Comparison of ENCODE assay signal across 20 cellular contexts in genomic region chr20:47233333-47234188, GRCh38.
DNase-seq lines count a peak whose midpoint lies in the region; ATAC-seq and TF ChIP-seq lines count a peak whose summit lies in the region.
"Had no signal": no experiment of that assay in that cellular context is flagged by ENCODE, and none has a peak within 500 bp of the region (broad histone marks: within the 10 kb centered on the region; RNA-seq: fewer than 3 reads in every experiment).

No MANE protein-coding gene starts in this region.

- H3K9me2 ChIP-seq in SK-N-SH, result no peaks in the 10 kb centered on the region

- H3K27me3 ChIP-seq in SK-N-SH (ENCODE audit: insufficient read depth) (no peaks in the 10 kb centered on the region), psoas muscle (ENCODE audit: insufficient read depth in 3 of 3, low read length in 2 of 3) (no peaks in the 10 kb centered on the region)
- H3K27me3 ChIP-seq: esophagus muscularis mucosa had no signal

- DNase-seq in SK-N-SH (no peak), activated B cell treated with CpG ODN at 0.5 μM for 24 hours (no peak), fibroblast of villous mesenchyme (ENCODE audit: low read depth) (peak; percentile 45), stromal cell of bone marrow (ENCODE audit: low read depth) (peak; percentile 88), NCI-H526 treated with DMSO at 0.1 percent for 48 hours (lab: John Stamatoyannopoulos, UW) (no peak), NCI-H2081 (lab: John Stamatoyannopoulos, UW) (no peak), psoas muscle (no peak)
- DNase-seq: 8988T; activated CD4-positive, alpha-beta T cell treated with anti-CD3 and anti-CD28 coated beads for 36 hours; activated T-cell treated with anti-CD3 and anti-CD28 coated beads, Interleukin-2, amount 50 U/mL, for 24 hours; aorta; GF-D8; naive thymus-derived CD4-positive, alpha-beta T cell; NCI-H1930; NCI-H774; retina; RPMI8226 had no signal

- WGBS in SK-N-SH (ENCODE audit: low lambda C conversion rate), result 96% methylated on average over 9 of the region's 9 CpGs
- 94 to 97% (median 95%) methylated on average over 9 of the region's 9 CpGs for WGBS in psoas muscle, 3 donors

- H3K9me3 Mint-ChIP-seq in activated B cell treated with CpG ODN at 0.5 μM for 24 hours, result no peaks in the 10 kb centered on the region
- H3K9me3 Mint-ChIP-seq: activated T-cell treated with anti-CD3 and anti-CD28 coated beads, Interleukin-2, amount 50 U/mL, for 24 hours; T-helper 1 cell treated with Interleukin-12 subunit alpha and Interleukin-12 subunit beta and Interleukin-4 antibody, amounts not matched to agents 30 μg/mL and 1 μg/mL, for 36 hours had no signal

- H3K4me3 ChIP-seq in SK-N-SH (ENCODE audit: low read depth in 2 of 2, low read length in 1 of 2) (no peak overlapping the region), fibroblast of villous mesenchyme (ENCODE audit: low read depth, low read length) (no peak overlapping the region), psoas muscle (no peak overlapping the region)
- H3K4me3 ChIP-seq: esophagus muscularis mucosa had no signal

- no peaks in the 10 kb centered on the region for H3K9me3 ChIP-seq in SK-N-SH
- no peaks in the 10 kb centered on the region for H3K9me3 ChIP-seq in psoas muscle
- H3K9me3 ChIP-seq: esophagus muscularis mucosa had no signal

- no peak overlapping the region for H3K27ac ChIP-seq in SK-N-SH (ENCODE audit: low read depth in 2 of 2, low read length in 1 of 2)
- no peak overlapping the region for H3K27ac ChIP-seq in psoas muscle
- H3K27ac ChIP-seq: esophagus muscularis mucosa had no signal

- no peak overlapping the region for H3K4me2 ChIP-seq in SK-N-SH

- no peak for TF ChIP-seq EP300 in SK-N-SH (IDR thresholded peaks at IDR 0.05; ENCODE audit: borderline replicate concordance in 1 of 2, low read depth in 1 of 2, low read length in 1 of 2)

- peak; percentile 11; the same call in 2 of the 3 replicates for ATAC-seq in SK-N-SH treated with all-trans-retinoic acid at 6 μM for 48 hours
- no peak for ATAC-seq in activated B cell treated with CpG ODN at 0.5 μM for 24 hours (ENCODE audit: low read depth)
- no peak for ATAC-seq in psoas muscle
- ATAC-seq: activated CD4-positive, alpha-beta T cell treated with anti-CD3 and anti-CD28 coated beads for 36 hours; naive thymus-derived CD4-positive, alpha-beta T cell had no signal

- peaks cover 86% of the 10 kb centered on the region for H3K36me3 Mint-ChIP-seq in activated B cell treated with CpG ODN at 0.5 μM for 24 hours (ENCODE audit: low read depth)

- H3K9ac ChIP-seq in SK-N-SH, result no peak overlapping the region

- peaks cover 20% of the 10 kb centered on the region for H3F3A ChIP-seq in SK-N-SH (replicated peaks; ENCODE audit: insufficient read depth)

- no peak for TF ChIP-seq CTCF in SK-N-SH (IDR thresholded peaks at IDR 0.05)
- TF ChIP-seq CTCF in activated B cell treated with CpG ODN at 0.5 μM for 24 hours (IDR thresholded peaks at IDR 0.05), result no peak
- TF ChIP-seq CTCF in fibroblast of villous mesenchyme (IDR thresholded peaks at IDR 0.05; ENCODE audit: insufficient read depth, low read depth, low read length), result no peak
- no peak for TF ChIP-seq CTCF in psoas muscle (IDR thresholded peaks at IDR 0.05)

- H3K79me2 ChIP-seq in SK-N-SH (ENCODE audit: insufficient read depth), result peaks cover 13% of the 10 kb centered on the region; the same call in 1 of the 2 replicates

- no peak for TF ChIP-seq RAD21 in SK-N-SH (IDR thresholded peaks at IDR 0.05; ENCODE audit: low read length)

- peak overlapping the region; percentile 59 for H3K27ac Mint-ChIP-seq in activated B cell treated with CpG ODN at 0.5 μM for 24 hours
- H3K27ac Mint-ChIP-seq: activated CD4-positive, alpha-beta T cell treated with anti-CD3 and anti-CD28 coated beads for 36 hours; T-helper 1 cell treated with Interleukin-12 subunit alpha and Interleukin-12 subunit beta and Interleukin-4 antibody, amounts not matched to agents 30 μg/mL and 1 μg/mL, for 36 hours had no signal

- peaks cover 37 to 48% of the 10 kb centered on the region in 2 experiments for H3K36me3 ChIP-seq in SK-N-SH (replicated peaks in 1 of 2; ENCODE audit: control insufficient read depth in 1 of 2, insufficient read depth in 2 of 2, low read length in 1 of 2)
- H3K36me3 ChIP-seq in psoas muscle (ENCODE audit: insufficient read depth in 1 of 2, low read depth in 1 of 2), result peaks cover 18 to 91% of the 10 kb centered on the region in 2 donors

- intact Hi-C loops in activated B cell treated with CpG ODN at 0.5 μM for 24 hours (cut with micrococcal nuclease) (no loop called here), psoas muscle (cut with DNase I) (no loop called here)

- CTCF ChIA-PET in SK-N-SH (lab: Yijun Ruan, JAX), result interaction anchor here (1.0 to 1.5 kb wide), 2 partner anchors 28 to 150 kb away, joined by 3 to 4 read pairs; no protein-coding TSS in a partner anchor
- CTCF ChIA-PET in activated B cell treated with CpG ODN at 0.5 μM for 24 hours (lab: Charles Lee), result no interaction called here

- no peaks in the 10 kb centered on the region for H4K20me1 ChIP-seq in SK-N-SH (ENCODE audit: insufficient read depth)

- no peaks in the 10 kb centered on the region for H3K4me1 Mint-ChIP-seq in activated B cell treated with CpG ODN at 0.5 μM for 24 hours
- H3K4me1 Mint-ChIP-seq: activated CD4-positive, alpha-beta T cell treated with anti-CD3 and anti-CD28 coated beads for 36 hours had no signal

- POLR2A ChIA-PET in SK-N-SH (lab: Yijun Ruan, JAX) (interaction anchor here (0.6 kb wide), 1 partner anchor 14 kb away, joined by 3 read pairs; no protein-coding TSS in a partner anchor), activated B cell treated with CpG ODN at 0.5 μM for 24 hours (lab: Charles Lee) (no interaction called here)

- H3K27me3 Mint-ChIP-seq in activated B cell treated with CpG ODN at 0.5 μM for 24 hours, result no peaks in the 10 kb centered on the region
- H3K27me3 Mint-ChIP-seq: activated CD4-positive, alpha-beta T cell treated with anti-CD3 and anti-CD28 coated beads for 36 hours; activated T-cell treated with anti-CD3 and anti-CD28 coated beads, Interleukin-2, amount 50 U/mL, for 24 hours; naive thymus-derived CD4-positive, alpha-beta T cell had no signal

- H2AFZ ChIP-seq in SK-N-SH (ENCODE audit: low read depth), result no peak overlapping the region

- peaks cover 8 to 16% of the 10 kb centered on the region in 2 experiments; a peak in 3 of 4 replicates for H3K4me1 ChIP-seq in SK-N-SH (ENCODE audit: control insufficient read depth in 1 of 2, insufficient read depth in 2 of 2, low read depth in 1 of 2, low read length in 1 of 2)
- H3K4me1 ChIP-seq in psoas muscle, result no peaks in the 10 kb centered on the region

- H3K4me3 Mint-ChIP-seq in activated B cell treated with CpG ODN at 0.5 μM for 24 hours, result no peak overlapping the region
- H3K4me3 Mint-ChIP-seq: activated CD4-positive, alpha-beta T cell treated with anti-CD3 and anti-CD28 coated beads for 36 hours; activated T-cell treated with anti-CD3 and anti-CD28 coated beads, Interleukin-2, amount 50 U/mL, for 24 hours; naive thymus-derived CD4-positive, alpha-beta T cell; T-helper 1 cell treated with Interleukin-12 subunit alpha and Interleukin-12 subunit beta and Interleukin-4 antibody, amounts not matched to agents 30 μg/mL and 1 μg/mL, for 36 hours had no signal

TF ChIP-seq in SK-N-SH treated with all-trans-retinoic acid at 6 μM for 48 hours, 23 proteins besides CTCF, POLR2A, EP300 and RAD21 (continues in another document):
- no peak for TF ChIP-seq CREB5 (CRISPR knock-in tag; IDR thresholded peaks at IDR 0.05; ENCODE audit: low read depth)

TF ChIP-seq in SK-N-SH, 30 proteins besides CTCF, POLR2A, EP300 and RAD21:
- TF ChIP-seq USF1 (IDR thresholded peaks at IDR 0.05; ENCODE audit: borderline replicate concordance, low read depth), result no peak

Comparison
In these comparisons a context has a peak if more than half of its experiments do, and no peak if none do; other contexts are left out.
1. DNase-seq: peak in fibroblast of villous mesenchyme (single experiment) and stromal cell of bone marrow (single experiment); none in SK-N-SH (single experiment), activated B cell treated with CpG ODN at 0.5 μM for 24 hours (single experiment), NCI-H526 treated with DMSO at 0.1 percent for 48 hours (single experiment), NCI-H2081 (0 of 2) and psoas muscle (0 of 2).